16 cellular contexts compared by ENCODE assay signal in genomic region chr4:40507977-40508376, GRCh38.
DNase-seq lines count a peak whose midpoint lies in the region; ATAC-seq, FAIRE-seq and TF ChIP-seq lines count a peak whose summit lies in the region.
"Had no signal": no experiment of that assay in that cellular context is flagged by ENCODE, and none has a peak within 500 bp of the region (broad histone marks: within the 10 kb centered on the region; RNA-seq: fewer than 3 reads in every experiment).

No MANE protein-coding gene starts in this region.

- H3K4me1 ChIP-seq in colonic mucosa = no peaks in the 10 kb centered on the region
- H3K4me1 ChIP-seq in small intestine (ENCODE audit: control insufficient read depth in 2 of 2, insufficient read depth in 1 of 2, low read depth in 1 of 2, low read length in 1 of 2) = no peaks in the 10 kb centered on the region

- H3K9ac ChIP-seq in colonic mucosa (ENCODE audit: low read depth in 2 of 2, low read length in 2 of 2) = peak overlapping the region in 1 of 2 donors; percentile 28

- TF ChIP-seq CTCF in colonic mucosa (IDR thresholded peaks at IDR 0.05) = peak; percentile 11

- CTCF ChIA-PET in activated CD4-positive, alpha-beta T cell treated with anti-CD3 and anti-CD28 coated beads, Interleukin-2, amount 10 ng/mL, durations not matched to agents 7 days and 5 days (lab: Charles Lee) = interaction anchor here (1.3 kb wide), 1 partner anchor 23 kb away, joined by 4 read pairs; no protein-coding TSS in a partner anchor

- H3K9me3 ChIP-seq in colonic mucosa = no peaks in the 10 kb centered on the region
- no peaks in the 10 kb centered on the region for H3K9me3 ChIP-seq in small intestine (ENCODE audit: control insufficient read depth, low read depth)
- H3K9me3 ChIP-seq: adrenal gland had no signal

- H3K4me1 Mint-ChIP-seq in activated CD4-positive, alpha-beta T cell treated with anti-CD3 and anti-CD28 coated beads, Interleukin-2, amount 10 ng/mL, durations not matched to agents 7 days and 5 days = peaks cover 8% of the 10 kb centered on the region

- POLR2A ChIA-PET in activated CD4-positive, alpha-beta T cell treated with anti-CD3 and anti-CD28 coated beads, Interleukin-2, amount 10 ng/mL, durations not matched to agents 7 days and 5 days (lab: Charles Lee) = interaction anchor here (0.6 kb wide), 1 partner anchor 183 kb away, joined by 5 read pairs; no protein-coding TSS in a partner anchor

- peaks cover 2% of the 10 kb centered on the region for H3K36me3 Mint-ChIP-seq in activated CD4-positive, alpha-beta T cell treated with anti-CD3 and anti-CD28 coated beads, Interleukin-2, amount 10 ng/mL, durations not matched to agents 7 days and 5 days (ENCODE audit: low read depth)
- H3K36me3 Mint-ChIP-seq: T-cell had no signal

- no peaks in the 10 kb centered on the region for H3K27me3 Mint-ChIP-seq in activated CD4-positive, alpha-beta T cell treated with anti-CD3 and anti-CD28 coated beads, Interleukin-2, amount 10 ng/mL, durations not matched to agents 7 days and 5 days
- H3K27me3 Mint-ChIP-seq: activated T-cell treated with anti-CD3 and anti-CD28 coated beads, Interleukin-2, amount 50 U/mL, for 24 hours; T-cell had no signal

- H3K36me3 ChIP-seq in colonic mucosa (no peaks in the 10 kb centered on the region), small intestine (ENCODE audit: control insufficient read depth in 2 of 2, insufficient read depth in 2 of 2, low read length in 2 of 2) (peaks cover 2% of the 10 kb centered on the region in 2 donors)
- H3K36me3 ChIP-seq: adrenal gland had no signal

- no peak overlapping the region for H3K27ac Mint-ChIP-seq in activated CD4-positive, alpha-beta T cell treated with anti-CD3 and anti-CD28 coated beads, Interleukin-2, amount 10 ng/mL, durations not matched to agents 7 days and 5 days
- H3K27ac Mint-ChIP-seq: activated T-cell treated with anti-CD3 and anti-CD28 coated beads, Interleukin-2, amount 50 U/mL, for 24 hours; T-cell had no signal

- no peak for ATAC-seq in sciatic nerve
- ATAC-seq in HG03469 (IDR thresholded peaks at IDR 0.05; ENCODE audit: unreplicated experiment) = no peak
- ATAC-seq: T-cell had no signal

- FAIRE-seq in small intestine (lab: Jason Lieb, UNC) = no peak
- FAIRE-seq: RCC 7860 had no signal

- WGBS in small intestine, 3 donors = 26 to 63% (median 49%) methylated on average over 11 of the region's 11 CpGs

- H3K27ac ChIP-seq in colonic mucosa (peak overlapping the region; percentile 54), small intestine (ENCODE audit: low read depth in 1 of 2, low read length in 1 of 2) (peak overlapping the region; percentile 15 to 20)
- H3K27ac ChIP-seq: adrenal gland had no signal

- no peak overlapping the region for H3K4me3 Mint-ChIP-seq in activated CD4-positive, alpha-beta T cell treated with anti-CD3 and anti-CD28 coated beads, Interleukin-2, amount 10 ng/mL, durations not matched to agents 7 days and 5 days
- H3K4me3 Mint-ChIP-seq: activated T-cell treated with anti-CD3 and anti-CD28 coated beads, Interleukin-2, amount 50 U/mL, for 24 hours; T-cell had no signal

- DNase-seq in activated CD4-positive, alpha-beta T cell treated with anti-CD3 and anti-CD28 coated beads, Interleukin-2, amount 10 ng/mL, durations not matched to agents 7 days and 5 days = peak; percentile 33
- no peak for DNase-seq in activated CD4-positive, alpha-beta T cell treated with anti-CD3 and anti-CD28 coated beads for 1 hour
- DNase-seq in NAMALWA (ENCODE audit: low spot score) (peak; percentile 26), colonic mucosa (peak; percentile 76), small intestine (peak; percentile 81), sciatic nerve (ENCODE audit: low spot score) (no peak), NCI-H2171 treated with DMSO at 0.1 percent for 48 hours (lab: John Stamatoyannopoulos, UW) (no peak)
- DNase-seq: activated T-cell treated with anti-CD3 and anti-CD28 coated beads, Interleukin-2, amount 50 U/mL, for 24 hours; adrenal gland; AML-193; NCI-H2081 treated with DMSO at 0.1 percent for 48 hours; posterior cingulate gyrus; stimulated activated CD4-positive, alpha-beta T cell treated with anti-CD3 and anti-CD28 coated beads, Interleukin-15, amount 100 ng/mL, for 24 hours had no signal

- H3K4me3 ChIP-seq in colonic mucosa (no peak overlapping the region), small intestine (ENCODE audit: low read depth in 1 of 2, low read length in 2 of 2) (peak overlapping the region in 1 of 2 donors; percentile 20)
- H3K4me3 ChIP-seq: adrenal gland had no signal

- no peaks in the 10 kb centered on the region for H3K27me3 ChIP-seq in colonic mucosa
- no peaks in the 10 kb centered on the region for H3K27me3 ChIP-seq in small intestine (ENCODE audit: control insufficient read depth in 2 of 2, insufficient read depth in 2 of 2, low read length in 2 of 2)
- H3K27me3 ChIP-seq: adrenal gland had no signal

- no peaks in the 10 kb centered on the region for H3K9me3 Mint-ChIP-seq in activated CD4-positive, alpha-beta T cell treated with anti-CD3 and anti-CD28 coated beads, Interleukin-2, amount 10 ng/mL, durations not matched to agents 7 days and 5 days
- H3K9me3 Mint-ChIP-seq: activated T-cell treated with anti-CD3 and anti-CD28 coated beads, Interleukin-2, amount 50 U/mL, for 24 hours; T-cell had no signal

- intact Hi-C loops in colonic mucosa (cut with DNase I) (loop anchor here (5.0 kb wide), 1 partner anchor 136 kb away; no protein-coding TSS in a partner anchor), sciatic nerve (cut with DNase I) (no loop called here)

Comparison
In these comparisons a context has a peak if more than half of its experiments do, and no peak if none do; other contexts are left out.
1. DNase-seq: peak in activated CD4-positive, alpha-beta T cell treated with anti-CD3 and anti-CD28 coated beads, Interleukin-2, amount 10 ng/mL, durations not matched to agents 7 days and 5 days (single experiment), NAMALWA (single experiment), colonic mucosa (single experiment) and small intestine (single experiment); none in activated CD4-positive, alpha-beta T cell treated with anti-CD3 and anti-CD28 coated beads for 1 hour (single experiment), sciatic nerve (single experiment) and NCI-H2171 treated with DMSO at 0.1 percent for 48 hours (single experiment).